7 cellular contexts compared by ENCODE assay signal in the genomic region with DNA sequence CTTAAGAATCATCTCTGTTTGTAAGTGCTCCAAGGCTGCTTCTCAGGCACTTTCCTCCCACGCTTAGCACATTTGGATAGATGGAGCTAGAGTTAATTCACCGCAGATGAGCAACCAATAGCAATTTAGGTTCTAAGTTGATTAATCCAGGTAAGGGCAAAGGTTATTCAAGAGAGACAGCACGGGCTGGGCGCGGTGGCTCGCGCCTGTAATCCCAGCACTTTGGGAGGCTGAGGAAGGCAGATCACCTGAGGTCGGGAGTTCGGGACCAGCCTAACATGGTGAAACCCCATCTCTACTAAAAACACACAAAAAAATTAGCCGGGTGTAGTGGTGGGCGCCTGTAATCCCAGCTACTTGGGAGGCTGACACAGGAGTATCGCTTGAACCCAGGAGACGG. TPM values are rescaled to one million over a fixed set of nuclear protein-coding genes. Genes with fewer than 3 reads are reported as not detected.
"Had no signal": no experiment of that assay in that cellular context is flagged by ENCODE, and none has a peak within 500 bp of the region (broad histone marks: within the 10 kb centered on the region; RNA-seq: fewer than 3 reads in every experiment).

No MANE protein-coding gene starts in this region.

RNA-seq across cellular contexts. Expression of a gene that starts 54.5 kb away (rescaled TPM):
- total RNA-seq: OCI-LY7, PC-3, PC-9, RPMI7951, SJCRH30, SJSA1, SK-MEL-5 had no signal
